ENCODE assay signal across 15 cellular contexts in the genomic region with DNA sequence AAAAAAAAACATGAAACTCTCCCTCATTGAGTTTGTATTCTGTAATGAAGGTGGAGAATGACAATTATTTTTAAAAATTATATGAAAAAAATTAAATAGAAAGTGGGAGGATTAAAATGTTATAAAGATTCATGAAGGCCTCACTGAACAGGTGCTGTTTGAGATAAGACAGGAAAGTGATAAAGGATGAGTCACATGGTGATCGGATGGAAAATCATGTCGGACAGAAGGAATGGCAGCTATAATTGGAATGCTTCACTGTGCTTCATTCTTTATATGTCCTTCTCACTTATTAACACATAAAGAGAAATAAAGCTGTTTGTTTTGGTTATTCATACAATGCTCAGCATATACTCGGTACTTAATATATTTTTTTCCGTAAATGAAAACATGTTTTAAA.
A peak's percentile ranks its signal among the peaks of the same experiment; 100 is the strongest.
DNase-seq lines count a peak whose midpoint lies in the region; ATAC-seq and TF ChIP-seq lines count a peak whose summit lies in the region.
"Had no signal": no experiment of that assay in that cellular context is flagged by ENCODE, and none has a peak within 500 bp of the region (broad histone marks: within the 10 kb centered on the region; RNA-seq: fewer than 3 reads in every experiment).

No MANE protein-coding gene starts in this region.

- CTCF ChIA-PET in HCT116 (lab: Charles Lee): no interaction called here

- BruUV-seq in HCT116 (replicated peaks; lab: Mats Ljungman, UMichigan): no TSS peak

- H3K79me2 ChIP-seq in HCT116 (ENCODE audit: insufficient read depth, low read length): no peaks in the 10 kb centered on the region

- H3K27ac ChIP-seq in HCT116 (ENCODE audit: low read depth, low read length): no peak overlapping the region

- H3K36me3 ChIP-seq in HCT116 (ENCODE audit: control insufficient read depth in 1 of 2, insufficient read depth in 2 of 2, low read length in 2 of 2) (no peaks in the 10 kb centered on the region), MG63 (no peaks in the 10 kb centered on the region)
- H3K36me3 ChIP-seq: esophagus squamous epithelium had no signal

- RAD21 ChIA-PET in HCT116 (lab: Charles Lee; ENCODE audit: low non-redundant PET in 1 of 2, low total read pairs in 2 of 2, uncharacterized antibody in 2 of 2, unreplicated experiment in 2 of 2): no interaction called here

- H3K9me2 ChIP-seq in HCT116 (ENCODE audit: insufficient read depth): no peaks in the 10 kb centered on the region

- no peaks in the 10 kb centered on the region for H4K20me1 ChIP-seq in HCT116 (ENCODE audit: insufficient read depth)

- TF ChIP-seq POLR2A in HCT116 (IDR thresholded peaks at IDR 0.05; ENCODE audit: borderline replicate concordance, extremely low read depth, insufficient read depth, insufficient read length): no peak

- H3K27me3 ChIP-seq in HCT116 (ENCODE audit: insufficient read depth, low read length) (no peaks in the 10 kb centered on the region), MG63 (no peaks in the 10 kb centered on the region)
- H3K27me3 ChIP-seq: esophagus squamous epithelium had no signal

- H3K4me3 ChIP-seq in HCT116 (replicated peaks in 1 of 2; ENCODE audit: low read depth in 1 of 2, low read length in 2 of 2) (no peak overlapping the region), MG63 (no peak overlapping the region)

- TF ChIP-seq CTCF in HCT116 (IDR thresholded peaks at IDR 0.05 in 2 of 3, conservative IDR thresholded peaks at IDR 0.05 in 1 of 3; ENCODE audit: borderline replicate concordance in 1 of 3, insufficient read depth in 1 of 3, low read depth in 2 of 3, low read length in 2 of 3): no peak

- H3K9me3 ChIP-seq in HCT116 (ENCODE audit: control insufficient read depth in 1 of 2, insufficient read depth in 1 of 2, low read depth in 1 of 2, low read length in 2 of 2) (no peaks in the 10 kb centered on the region), MG63 (no peaks in the 10 kb centered on the region)
- H3K9me3 ChIP-seq: esophagus squamous epithelium had no signal

- no peak overlapping the region for H3K9ac ChIP-seq in HCT116 (ENCODE audit: low read length)

- peak; percentile 19 for DNase-seq in HCT116 (ENCODE audit: low read depth, low spot score)
- peak; percentile 21 for DNase-seq in fibroblast of peridontal ligament (ENCODE audit: extremely low read depth)
- DNase-seq in renal cortical epithelial cell (ENCODE audit: low read depth): peak; percentile 22
- DNase-seq in superior temporal gyrus (ENCODE audit: extremely low spot score): no peak
- DNase-seq in MG63: no peak
- DNase-seq: activated naive CD4-positive, alpha-beta T cell treated with anti-CD3 and anti-CD28 coated beads, Interleukin-2, amount 10 ng/mL, durations not matched to agents 7 days and 5 days; esophagus squamous epithelium; GOT3; NCI-H1092 treated with DMSO at 0.1 percent for 48 hours; NCI-H524 treated with DMSO at 0.1 percent for 48 hours; SHP77; stimulated activated naive CD8-positive, alpha-beta T cell treated with anti-CD3 and anti-CD28 coated beads, Interleukin-15, Interleukin-2, amounts not matched to agents 100 U/mL and 50 U/mL, for 24 hours had no signal

- H3K4me1 ChIP-seq in HCT116 (ENCODE audit: control insufficient read depth in 1 of 2, insufficient read depth in 2 of 2, low read length in 2 of 2): peaks cover 0 to 15% of the 10 kb centered on the region in 2 experiments; a peak in 3 of 4 replicates

- no peak for ATAC-seq in HCT116
- peak; percentile 3; the same call in 1 of the 3 replicates for ATAC-seq in SK-N-SH treated with all-trans-retinoic acid at 6 μM for 48 hours
- no peak for ATAC-seq in HG02571 (IDR thresholded peaks at IDR 0.05; ENCODE audit: unreplicated experiment)
- no peak for ATAC-seq in GM19324 (IDR thresholded peaks at IDR 0.05; ENCODE audit: low FRiP score, unreplicated experiment)

- POLR2A ChIA-PET in HCT116 (lab: Charles Lee): interaction anchor here (0.6 kb wide), 1 partner anchor 206 kb away, joined by 5 read pairs; no protein-coding TSS in a partner anchor

- peak overlapping the region; percentile 62 for H3K4me2 ChIP-seq in HCT116 (ENCODE audit: low read length)

- no peak overlapping the region for H2AFZ ChIP-seq in HCT116 (ENCODE audit: low read depth, low read length, poor library complexity, severe bottlenecking)

- no peak for TF ChIP-seq RAD21 in HCT116 (IDR thresholded peaks at IDR 0.05; ENCODE audit: low read depth)

- intact Hi-C loops in HCT116 (cut with micrococcal nuclease): no loop called here

TF ChIP-seq in HCT116, 20 proteins besides CTCF, POLR2A, EP300 and RAD21 (continues in another document):
- TF ChIP-seq YY1 (IDR thresholded peaks at IDR 0.05; ENCODE audit: extremely low read depth, insufficient replicate concordance, low read depth, low read length) (no peak), SP1 (IDR thresholded peaks at IDR 0.05; ENCODE audit: low read depth) (peak; percentile 26; the same call in 1 of the 2 replicates), ZBTB33 (IDR thresholded peaks at IDR 0.05; ENCODE audit: extremely low read depth, insufficient replicate concordance, low read length) (no peak), ELF1 (IDR thresholded peaks at IDR 0.05; ENCODE audit: borderline replicate concordance, low read depth) (no peak), SRF (IDR thresholded peaks at IDR 0.05; ENCODE audit: low read depth) (no peak), EZH2phosphoT487 (IDR thresholded peaks at IDR 0.05; ENCODE audit: borderline replicate concordance) (no peak)
- TF ChIP-seq, protein P1, sequence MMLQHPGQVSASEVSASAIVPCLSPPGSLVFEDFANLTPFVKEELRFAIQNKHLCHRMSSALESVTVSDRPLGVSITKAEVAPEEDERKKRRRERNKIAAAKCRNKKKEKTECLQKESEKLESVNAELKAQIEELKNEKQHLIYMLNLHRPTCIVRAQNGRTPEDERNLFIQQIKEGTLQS (IDR thresholded peaks at IDR 0.05): no peak

TF ChIP-seq in SK-N-SH treated with all-trans-retinoic acid at 6 μM for 48 hours, 23 proteins besides CTCF, POLR2A, EP300 and RAD21 (continues in another document):
- TF ChIP-seq RARB (CRISPR knock-in tag; IDR thresholded peaks at IDR 0.05): no peak
- TF ChIP-seq, protein P2, sequence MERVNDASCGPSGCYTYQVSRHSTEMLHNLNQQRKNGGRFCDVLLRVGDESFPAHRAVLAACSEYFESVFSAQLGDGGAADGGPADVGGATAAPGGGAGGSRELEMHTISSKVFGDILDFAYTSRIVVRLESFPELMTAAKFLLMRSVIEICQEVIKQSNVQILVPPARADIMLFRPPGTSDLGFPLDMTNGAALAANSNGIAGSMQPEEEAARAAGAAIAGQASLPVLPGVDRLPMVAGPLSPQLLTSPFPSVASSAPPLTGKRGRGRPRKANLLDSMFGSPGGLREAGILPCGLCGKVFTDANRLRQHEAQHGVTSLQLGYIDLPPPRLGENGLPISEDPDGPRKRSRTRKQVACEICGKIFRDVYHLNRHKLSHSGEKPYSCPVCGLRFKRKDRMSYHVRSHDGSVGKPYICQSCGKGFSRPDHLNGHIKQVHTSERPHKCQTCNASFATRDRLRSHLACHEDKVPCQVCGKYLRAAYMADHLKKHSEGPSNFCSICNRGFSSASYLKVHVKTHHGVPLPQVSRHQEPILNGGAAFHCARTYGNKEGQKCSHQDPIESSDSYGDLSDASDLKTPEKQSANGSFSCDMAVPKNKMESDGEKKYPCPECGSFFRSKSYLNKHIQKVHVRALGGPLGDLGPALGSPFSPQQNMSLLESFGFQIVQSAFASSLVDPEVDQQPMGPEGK (CRISPR knock-in tag; IDR thresholded peaks at IDR 0.05; ENCODE audit: borderline replicate concordance): no peak
- no peak for TF ChIP-seq OSR1 (CRISPR knock-in tag; IDR thresholded peaks at IDR 0.05)
- no peak for TF ChIP-seq ZNF70 (CRISPR knock-in tag; IDR thresholded peaks at IDR 0.05)
- no peak for TF ChIP-seq CSDC2 (CRISPR knock-in tag; IDR thresholded peaks at IDR 0.05)
- TF ChIP-seq, protein P3, sequence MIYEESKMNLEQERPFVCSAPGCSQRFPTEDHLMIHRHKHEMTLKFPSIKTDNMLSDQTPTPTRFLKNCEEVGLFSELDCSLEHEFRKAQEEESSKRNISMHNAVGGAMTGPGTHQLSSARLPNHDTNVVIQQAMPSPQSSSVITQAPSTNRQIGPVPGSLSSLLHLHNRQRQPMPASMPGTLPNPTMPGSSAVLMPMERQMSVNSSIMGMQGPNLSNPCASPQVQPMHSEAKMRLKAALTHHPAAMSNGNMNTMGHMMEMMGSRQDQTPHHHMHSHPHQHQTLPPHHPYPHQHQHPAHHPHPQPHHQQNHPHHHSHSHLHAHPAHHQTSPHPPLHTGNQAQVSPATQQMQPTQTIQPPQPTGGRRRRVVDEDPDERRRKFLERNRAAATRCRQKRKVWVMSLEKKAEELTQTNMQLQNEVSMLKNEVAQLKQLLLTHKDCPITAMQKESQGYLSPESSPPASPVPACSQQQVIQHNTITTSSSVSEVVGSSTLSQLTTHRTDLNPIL (CRISPR knock-in tag; IDR thresholded peaks at IDR 0.05; ENCODE audit: low read depth): no peak
- no peak for TF ChIP-seq ZFP30 (CRISPR knock-in tag; IDR thresholded peaks at IDR 0.05)
- no peak for TF ChIP-seq ARNTL (CRISPR knock-in tag; IDR thresholded peaks at IDR 0.05; ENCODE audit: borderline replicate concordance, low read depth)
- TF ChIP-seq CSRNP3 (CRISPR knock-in tag; IDR thresholded peaks at IDR 0.05): no peak
- TF ChIP-seq, protein P4, sequence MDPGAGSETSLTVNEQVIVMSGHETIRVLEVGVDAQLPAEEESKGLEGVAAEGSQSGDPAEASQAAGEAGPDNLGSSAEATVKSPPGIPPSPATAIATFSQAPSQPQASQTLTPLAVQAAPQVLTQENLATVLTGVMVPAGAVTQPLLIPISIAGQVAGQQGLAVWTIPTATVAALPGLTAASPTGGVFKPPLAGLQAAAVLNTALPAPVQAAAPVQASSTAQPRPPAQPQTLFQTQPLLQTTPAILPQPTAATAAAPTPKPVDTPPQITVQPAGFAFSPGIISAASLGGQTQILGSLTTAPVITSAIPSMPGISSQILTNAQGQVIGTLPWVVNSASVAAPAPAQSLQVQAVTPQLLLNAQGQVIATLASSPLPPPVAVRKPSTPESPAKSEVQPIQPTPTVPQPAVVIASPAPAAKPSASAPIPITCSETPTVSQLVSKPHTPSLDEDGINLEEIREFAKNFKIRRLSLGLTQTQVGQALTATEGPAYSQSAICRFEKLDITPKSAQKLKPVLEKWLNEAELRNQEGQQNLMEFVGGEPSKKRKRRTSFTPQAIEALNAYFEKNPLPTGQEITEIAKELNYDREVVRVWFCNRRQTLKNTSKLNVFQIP (CRISPR knock-in tag; IDR thresholded peaks at IDR 0.05; ENCODE audit: borderline replicate concordance, low read depth): no peak

Comparison
In these comparisons a context has a peak if more than half of its experiments do, and no peak if none do; other contexts are left out.
1. DNase-seq: peak in HCT116 (single experiment), fibroblast of peridontal ligament (single experiment) and renal cortical epithelial cell (single experiment); none in superior temporal gyrus (single experiment) and MG63 (single experiment).